In genomic region chrX:24647257-24648058, GRCh38 we compare ENCODE assay signal across 8 cellular contexts. TPM values are rescaled to one million over a fixed set of nuclear protein-coding genes. Genes with fewer than 3 reads are reported as not detected.
DNase-seq lines count a peak whose midpoint lies in the region; ATAC-seq and TF ChIP-seq lines count a peak whose summit lies in the region.

Gene PCYT1B (minus strand): TSS chrX:24647347. CDS start chrX:24647105, 242 bp downstream.

- peaks cover 17% of the 10 kb centered on the region for H3K4me1 Mint-ChIP-seq in activated naive CD4-positive, alpha-beta T cell treated with anti-CD3 and anti-CD28 coated beads, Interleukin-2, amount 50 U/mL, for 24 hours

- POLR2A ChIA-PET in AG04450 (lab: Yijun Ruan, JAX), result no interaction called here

- H3K27ac ChIP-seq in AG04450 (ENCODE audit: low read depth, low read length) (no peak within 1 kb of the TSS), substantia nigra (ENCODE audit: low read depth, low read length, poor library complexity, severe bottlenecking) (peak within 1 kb of the TSS; percentile 55)

- no peaks in the 10 kb centered on the region for H3K9me3 Mint-ChIP-seq in activated naive CD4-positive, alpha-beta T cell treated with anti-CD3 and anti-CD28 coated beads, Interleukin-2, amount 50 U/mL, for 24 hours

- DNase-seq in AG04450 (ENCODE audit: low read depth, low spot score) (peak; percentile 3), KBM-7 (peak; percentile 86), SK-MEL-5 (ENCODE audit: low read depth, low spot score) (peak; percentile 32), germinal center (ENCODE audit: low spot score) (peak; percentile 51), omental fat pad (ENCODE audit: low spot score) (peak; percentile 32), substantia nigra (lab: John Stamatoyannopoulos, UW) (peak in 46 of 49 donors; percentile 1 to 83 (median 26))

- no peak within 1 kb of the TSS for H3K27ac Mint-ChIP-seq in activated naive CD4-positive, alpha-beta T cell treated with anti-CD3 and anti-CD28 coated beads, Interleukin-2, amount 50 U/mL, for 24 hours

- ATAC-seq in GM19372 (IDR thresholded peaks at IDR 0.05; ENCODE audit: low read depth, unreplicated experiment) (peak; percentile 88), omental fat pad (ENCODE audit: low FRiP score) (peak; percentile 83)

- peak within 1 kb of the TSS; percentile 22; the same call in 1 of the 2 replicates for H3K4me3 ChIP-seq in AG04450 (ENCODE audit: low read depth, low read length)

- H3K27me3 ChIP-seq in AG04450 (ENCODE audit: control insufficient read depth, insufficient read depth, low read length), result no peaks in the 10 kb centered on the region

- CTCF ChIA-PET in AG04450 (lab: Charles Lee), result interaction anchor here (0.6 to 1.2 kb wide), 2 partner anchors 29 to 277 kb away, joined by 4 to 5 read pairs; no protein-coding TSS in a partner anchor

- H3K36me3 Mint-ChIP-seq in activated naive CD4-positive, alpha-beta T cell treated with anti-CD3 and anti-CD28 coated beads, Interleukin-2, amount 50 U/mL, for 24 hours, result no peaks in the 10 kb centered on the region

- peaks cover 5% of the 10 kb centered on the region for H3K27me3 Mint-ChIP-seq in activated naive CD4-positive, alpha-beta T cell treated with anti-CD3 and anti-CD28 coated beads, Interleukin-2, amount 50 U/mL, for 24 hours

- no peak for TF ChIP-seq CTCF in AG04450 (IDR thresholded peaks at IDR 0.05; ENCODE audit: low read depth, low read length)
- no peak for TF ChIP-seq CTCF in omental fat pad (IDR thresholded peaks at IDR 0.05)

- H3K4me3 Mint-ChIP-seq in activated naive CD4-positive, alpha-beta T cell treated with anti-CD3 and anti-CD28 coated beads, Interleukin-2, amount 50 U/mL, for 24 hours, result peak within 1 kb of the TSS; percentile 82

- H3K9me3 ChIP-seq in AG04450 (ENCODE audit: control insufficient read depth, insufficient read depth, low read length), result no peaks in the 10 kb centered on the region

- in situ Hi-C loops in KBM-7 (cut with MboI; ENCODE audit: low pct_unique_long_range_greater_than_20kb, low sequenced_read_pairs), result no loop called here
- in situ Hi-C loops in SK-MEL-5 (cut with HindIII; ENCODE audit: low pct_unique_long_range_greater_than_20kb, low sequenced_read_pairs), result no loop called here

RNA-seq across cellular contexts. Expression of gene PCYT1B, which starts in this region (rescaled TPM):
- polyA plus RNA-seq in AG04450 (2011; rRNA removed), result 0.09 and 0.10 TPM in 2 replicates
- 0.13 and 0.23 TPM in 2 replicates for polyA minus RNA-seq in AG04450 (2011; rRNA and poly(A)+ RNA removed)
- total RNA-seq in SK-MEL-5 (2014; rRNA removed; shearing (Covaris generic)), result 1.1 and 1.6 TPM in 2 replicates
- polyA plus RNA-seq in SK-MEL-5 (2015; cell fraction: cytosol; rRNA removed), result 0.71 and 0.77 TPM in 2 replicates
- polyA plus RNA-seq in SK-MEL-5 (2015; cell fraction: nucleus; rRNA removed), result 0.60 and 0.98 TPM in 2 replicates
- under 1 TPM in 1 of 4 donors, not detected in 3; 0.25 TPM for total RNA-seq in omental fat pad

Comparison
In these comparisons a context has a peak if more than half of its experiments do, and no peak if none do; other contexts are left out.
1. Peak in DNase-seq and H3K4me3 ChIP-seq in AG04450; RNA of the gene not detected or under 1 TPM.
2. Peak in DNase-seq and ATAC-seq in omental fat pad; RNA of the gene not detected or under 1 TPM.
3. DNase-seq: peak in every context shown above with its lines; median percentile 86 in KBM-7; 51 in germinal center; 32 in SK-MEL-5; 32 in omental fat pad; 26 in substantia nigra; 3 in AG04450.